In genomic region chr6:113848280-113848679, GRCh38 we compare ENCODE assay signal across 22 cellular contexts.
"Had no signal": no experiment of that assay in that cellular context is flagged by ENCODE, and none has a peak within 500 bp of the region (broad histone marks: within the 10 kb centered on the region; RNA-seq: fewer than 3 reads in every experiment).

No MANE protein-coding gene starts in this region.

- ATAC-seq: heart left ventricle; left colon; left ventricle myocardium superior; sciatic nerve; stimulated activated naive B cell treated with anti-CD40 and anti-IgM and Interleukin-4, amounts not matched to agents 10 μg/mL and 1 μg/mL and 100 μg/mL, for 72 hours; stimulated activated naive CD8-positive, alpha-beta T cell treated with anti-CD3 and anti-CD28 coated beads, Interleukin-15, amount 100 ng/mL, for 72 hours; upper lobe of right lung had no signal

- H3K9me3 ChIP-seq: heart left ventricle, neutrophil, testis, tibial nerve, upper lobe of right lung, vagina had no signal

- H3K27me3 ChIP-seq: heart left ventricle, neutrophil, testis, tibial nerve, upper lobe of right lung, vagina had no signal

- H3K4me1 ChIP-seq: heart left ventricle, testis, tibial nerve, upper lobe of right lung, vagina had no signal

- H3K27ac ChIP-seq: heart left ventricle, neutrophil, testis, tibial nerve, upper lobe of right lung, vagina had no signal

- H3K4me3 ChIP-seq: heart left ventricle, lung, testis, tibial nerve, upper lobe of right lung, vagina had no signal

- DNase-seq: dermis blood vessel endothelial cell; effector CD4-positive, alpha-beta T cell; endodermal cell; foreskin melanocyte; heart left ventricle; hippocampal formation; left colon; left ventricle myocardium superior; mesenchymal stem cell; naive B cell; nephron progenitor cell; stimulated activated CD4-positive, alpha-beta T cell treated with anti-CD3 and anti-CD28 coated beads, Interleukin-2, amount 100 ng/mL, for 24 hours; stimulated activated CD4-positive, alpha-beta T cell treated with anti-CD3 and anti-CD28 coated beads, Interleukin-4, amount 100 ng/mL, for 4 hours; stimulated activated naive B cell treated with anti-CD40 and anti-IgM and Interleukin-4, amounts not matched to agents 10 μg/mL and 1 μg/mL and 100 μg/mL, for 72 hours; stimulated activated naive CD8-positive, alpha-beta T cell treated with anti-CD3 and anti-CD28 coated beads, Interleukin-15, amount 100 ng/mL, for 72 hours; testis; upper lobe of right lung had no signal

- H3K36me3 ChIP-seq: heart left ventricle, neutrophil, tibial nerve, upper lobe of right lung, vagina had no signal
